In genomic region chr14:60658909-60659585, GRCh38 we compare ENCODE assay signal across 12 cellular contexts. TPM values are rescaled to one million over a fixed set of nuclear protein-coding genes. Genes with fewer than 3 reads are reported as not detected.
A peak's percentile ranks its signal among the peaks of the same experiment; 100 is the strongest.
DNase-seq lines count a peak whose midpoint lies in the region; FAIRE-seq and TF ChIP-seq lines count a peak whose summit lies in the region.
"Had no signal": no experiment of that assay in that cellular context is flagged by ENCODE, and none has a peak within 500 bp of the region (broad histone marks: within the 10 kb centered on the region; RNA-seq: fewer than 3 reads in every experiment).

No MANE protein-coding gene starts in this region.

- H3K4me3 Mint-ChIP-seq in HFFc6 (peak overlapping the region; percentile 90), immature natural killer cell (peak overlapping the region in 3 of 5 donors; percentile 13 to 87 (median 78))

- no peak for DNase-seq in HFFc6
- DNase-seq in NCI-H82 (lab: John Stamatoyannopoulos, UW): peak; percentile 76
- no peak for DNase-seq in immature natural killer cell
- DNase-seq in NOMO-1 treated with DMSO at 0.1 percent for 48 hours (lab: John Stamatoyannopoulos, UW; ENCODE audit: unreplicated experiment): no peak
- no peak for DNase-seq in HT-29 (ENCODE audit: low spot score)
- DNase-seq in GDM1 (lab: John Stamatoyannopoulos, UW): no peak
- DNase-seq in G401 (ENCODE audit: low spot score): no peak
- DNase-seq: activated CD4-positive, alpha-beta T cell treated with anti-CD3 and anti-CD28 coated beads for 1 hour; activated effector memory CD4-positive, alpha-beta T cell treated with anti-CD3 and anti-CD28 coated beads, Interleukin-2, amount 50 U/mL, for 16 hours; central memory CD4-positive, alpha-beta T cell; NCI-H345 had no signal

- H3K9me3 Mint-ChIP-seq in HFFc6 (no peaks in the 10 kb centered on the region), immature natural killer cell (peaks cover 0 to 4% (median 0%) of the 10 kb centered on the region in 6 donors)

- no peak overlapping the region; the same call in 1 of the 2 replicates for H3K27ac Mint-ChIP-seq in HFFc6
- no peak overlapping the region for H3K27ac Mint-ChIP-seq in immature natural killer cell

- no peaks in the 10 kb centered on the region for H3K27me3 Mint-ChIP-seq in HFFc6 (ENCODE audit: insufficient read depth)
- peaks cover 18 to 61% (median 25%) of the 10 kb centered on the region in 3 donors for H3K27me3 Mint-ChIP-seq in immature natural killer cell (ENCODE audit: low read depth in 3 of 3)

- FAIRE-seq in A204.1 (lab: Jason Lieb, UNC): peak; percentile 84

- in situ Hi-C loops in G401 (cut with HindIII; ENCODE audit: low sequenced_read_pairs): loop anchor here (10.0 kb wide), 1 partner anchor 366 kb away; no protein-coding TSS in a partner anchor

- peaks cover 38% of the 10 kb centered on the region for H3K4me1 Mint-ChIP-seq in HFFc6 (ENCODE audit: low read depth)
- H3K4me1 Mint-ChIP-seq in immature natural killer cell: peaks cover 23% of the 10 kb centered on the region in 2 donors

- no peak for TF ChIP-seq CTCF in HFFc6 (IDR thresholded peaks at IDR 0.05)

- H3K36me3 Mint-ChIP-seq in HFFc6 (ENCODE audit: low read depth): peaks cover 4% of the 10 kb centered on the region; the same call in 1 of the 2 replicates
- peaks cover 0 to 3% (median 0%) of the 10 kb centered on the region in 3 donors for H3K36me3 Mint-ChIP-seq in immature natural killer cell

RNA-seq across cellular contexts. Expression of gene SIX1, which starts 9.8 kb away (rescaled TPM):
- 1 to 10 TPM; 5.0 to 6.0 (median 5.4) TPM for total RNA-seq in HFFc6 (2021; fragmentation: NEBNext Ultra II Directional; extraction: Animal tissue kit (Norgen Biotek cat#: 25700))
- polyA plus RNA-seq in immature natural killer cell: not detected
- total RNA-seq in HT-29 (2014; rRNA removed; shearing (Covaris generic)): 0.05 TPM in 1 of 2 replicates, not detected in the other
- total RNA-seq in G401 (2014; rRNA removed; shearing (Covaris generic)): 0.31 and 0.58 TPM in 2 replicates
